1 cellular context compared by ENCODE assay signal in the genomic region with DNA sequence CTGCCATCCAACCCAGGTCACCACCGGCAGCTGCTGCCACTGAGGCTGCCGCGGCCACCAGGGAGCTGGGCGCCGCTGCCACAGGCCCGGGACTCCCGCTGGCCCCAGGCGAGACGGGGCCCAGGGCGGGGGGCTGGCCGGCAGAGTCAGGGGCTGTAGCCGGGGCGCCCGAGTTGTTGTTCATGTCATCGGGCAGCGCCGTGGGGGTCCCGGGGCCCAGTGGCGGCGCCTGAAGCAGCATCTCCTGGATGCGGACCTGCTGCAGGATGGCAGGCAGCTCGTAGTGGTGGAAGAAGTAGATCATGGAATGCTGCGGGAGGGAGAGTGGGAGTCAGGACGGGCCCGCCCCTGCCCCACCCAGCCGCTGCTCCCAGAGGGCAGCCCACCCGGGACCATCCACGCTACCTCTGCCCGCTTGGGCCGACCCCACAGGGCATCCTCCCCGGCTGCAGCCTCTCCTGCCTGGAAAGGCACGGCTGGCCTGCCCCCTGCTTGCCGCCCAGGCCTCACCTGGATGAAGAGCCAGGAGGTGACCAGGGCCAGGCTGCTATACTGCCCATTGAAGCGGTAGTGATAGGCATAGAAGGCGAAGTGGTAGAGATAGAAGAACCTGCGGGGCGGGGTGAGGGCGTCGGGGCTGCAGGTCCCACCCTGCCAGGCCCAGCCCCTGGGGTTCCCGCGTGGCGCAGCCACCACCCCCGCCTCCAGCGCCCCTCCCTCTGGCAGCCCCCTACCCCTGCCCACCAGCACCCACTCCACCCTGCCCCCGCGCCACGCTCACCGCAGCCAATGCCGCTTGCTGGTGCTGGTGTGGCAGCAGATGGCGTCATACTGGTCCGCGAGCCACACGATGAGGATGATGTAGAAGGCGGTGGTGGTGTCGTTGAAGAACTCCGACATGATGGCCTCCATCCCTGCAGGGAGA.
A peak's percentile ranks its signal among the peaks of the same experiment; 100 is the strongest.
TF ChIP-seq lines count a peak whose summit lies in the region.

No MANE protein-coding gene starts in this region.

TF ChIP-seq in HepG2, 621 proteins besides CTCF, POLR2A, EP300 and RAD21:
- TF ChIP-seq, protein P1, sequence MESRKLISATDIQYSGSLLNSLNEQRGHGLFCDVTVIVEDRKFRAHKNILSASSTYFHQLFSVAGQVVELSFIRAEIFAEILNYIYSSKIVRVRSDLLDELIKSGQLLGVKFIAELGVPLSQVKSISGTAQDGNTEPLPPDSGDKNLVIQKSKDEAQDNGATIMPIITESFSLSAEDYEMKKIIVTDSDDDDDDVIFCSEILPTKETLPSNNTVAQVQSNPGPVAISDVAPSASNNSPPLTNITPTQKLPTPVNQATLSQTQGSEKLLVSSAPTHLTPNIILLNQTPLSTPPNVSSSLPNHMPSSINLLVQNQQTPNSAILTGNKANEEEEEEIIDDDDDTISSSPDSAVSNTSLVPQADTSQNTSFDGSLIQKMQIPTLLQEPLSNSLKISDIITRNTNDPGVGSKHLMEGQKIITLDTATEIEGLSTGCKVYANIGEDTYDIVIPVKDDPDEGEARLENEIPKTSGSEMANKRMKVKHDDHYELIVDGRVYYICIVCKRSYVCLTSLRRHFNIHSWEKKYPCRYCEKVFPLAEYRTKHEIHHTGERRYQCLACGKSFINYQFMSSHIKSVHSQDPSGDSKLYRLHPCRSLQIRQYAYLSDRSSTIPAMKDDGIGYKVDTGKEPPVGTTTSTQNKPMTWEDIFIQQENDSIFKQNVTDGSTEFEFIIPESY (CRISPR knock-in tag; IDR thresholded peaks at IDR 0.05), result peak; percentile 41; the same call in 1 of the 2 replicates
- 0 out of 2 replicates have a peak, but pooled peaks have one; percentile 15 for TF ChIP-seq RBFOX2 (IDR thresholded peaks at IDR 0.05; ENCODE audit: low read depth, low read length)
- no peak for TF ChIP-seq ATF1 (CRISPR knock-in tag; IDR thresholded peaks at IDR 0.05)
